ENCODE assay signal across 9 cellular contexts in genomic region chr1:155648207-155649147, GRCh38. TPM values are rescaled to one million over a fixed set of nuclear protein-coding genes. Genes with fewer than 3 reads are reported as not detected.
DNase-seq lines count a peak whose midpoint lies in the region; ATAC-seq and TF ChIP-seq lines count a peak whose summit lies in the region.
"Had no signal": no experiment of that assay in that cellular context is flagged by ENCODE, and none has a peak within 500 bp of the region (broad histone marks: within the 10 kb centered on the region; RNA-seq: fewer than 3 reads in every experiment).

No MANE protein-coding gene starts in this region.

- H3K4me1 ChIP-seq in Peyer's patch (no peaks in the 10 kb centered on the region), endodermal cell (ENCODE audit: control insufficient read depth, insufficient read depth, low read length) (no peaks in the 10 kb centered on the region)
- H3K4me1 ChIP-seq in CD8-positive, alpha-beta T cell (ENCODE audit: insufficient read depth, low read length), result no peaks in the 10 kb centered on the region

- DNase-seq in activated naive CD4-positive, alpha-beta T cell treated with anti-CD3 and anti-CD28 coated beads, Interleukin-2, amount 10 ng/mL, durations not matched to agents 7 days and 5 days, result no peak
- no peak for DNase-seq in activated naive CD4-positive, alpha-beta T cell treated with Interleukin-2 at 50 U/mL for 16 hours
- DNase-seq in Peyer's patch (peak in 1 of 3 donors; percentile 51), endodermal cell (no peak), myocyte (ENCODE audit: low read depth) (peak; percentile 87)
- DNase-seq in stimulated activated CD4-positive, alpha-beta T cell treated with anti-CD3 and anti-CD28 coated beads, Interleukin-4, amount 100 ng/mL, for 4 hours, result no peak
- no peak for DNase-seq in CD8-positive, alpha-beta T cell
- no peak for DNase-seq in stimulated activated effector memory CD8-positive, alpha-beta T cell treated with anti-CD3 and anti-CD28 coated beads, Interleukin-12 subunit alpha, Interleukin-12 subunit beta, amount 100 ng/mL, for 72 hours (ENCODE audit: low spot score in 2 of 2)
- DNase-seq: activated T-cell treated with anti-CD3 and anti-CD28 coated beads, Interleukin-2, amount 50 U/mL, for 72 hours had no signal

- H3K36me3 ChIP-seq in Peyer's patch (no peaks in the 10 kb centered on the region), endodermal cell (ENCODE audit: control insufficient read depth, insufficient read depth, low read length) (no peaks in the 10 kb centered on the region)
- H3K36me3 ChIP-seq in CD8-positive, alpha-beta T cell (ENCODE audit: insufficient read depth, low read length), result no peaks in the 10 kb centered on the region

- peak overlapping the region in 2 of 4 donors; percentile 38 to 60 for H3K27ac ChIP-seq in Peyer's patch
- peak overlapping the region; percentile 70 for H3K27ac ChIP-seq in endodermal cell (ENCODE audit: low read depth, low read length)
- H3K27ac ChIP-seq in CD8-positive, alpha-beta T cell (ENCODE audit: low read depth, low read length), result no peak overlapping the region

- peaks cover 16% of the 10 kb centered on the region for H3K27me3 Mint-ChIP-seq in activated naive CD4-positive, alpha-beta T cell treated with anti-CD3 and anti-CD28 coated beads, Interleukin-2, amount 10 ng/mL, durations not matched to agents 7 days and 5 days
- H3K27me3 Mint-ChIP-seq in endodermal cell (ENCODE audit: insufficient read depth), result peaks cover 9% of the 10 kb centered on the region
- H3K27me3 Mint-ChIP-seq in CD8-positive, alpha-beta T cell (ENCODE audit: low read depth), result no peaks in the 10 kb centered on the region

- WGBS in endodermal cell (ENCODE audit: insufficient coverage in 1 of 2, insufficient read length in 1 of 2), 2 experiments, result 48 to 69% methylated on average over 5 to 10 of the region's 11 CpGs

- H3K36me3 Mint-ChIP-seq in activated naive CD4-positive, alpha-beta T cell treated with anti-CD3 and anti-CD28 coated beads, Interleukin-2, amount 10 ng/mL, durations not matched to agents 7 days and 5 days, result no peaks in the 10 kb centered on the region
- H3K36me3 Mint-ChIP-seq in endodermal cell (ENCODE audit: low read depth), result no peaks in the 10 kb centered on the region
- H3K36me3 Mint-ChIP-seq in CD8-positive, alpha-beta T cell, result no peaks in the 10 kb centered on the region
- H3K36me3 Mint-ChIP-seq in stimulated activated effector memory CD8-positive, alpha-beta T cell treated with anti-CD3 and anti-CD28 coated beads, Interleukin-12 subunit alpha, Interleukin-12 subunit beta, amount 100 ng/mL, for 72 hours, result no peaks in the 10 kb centered on the region

- no peak overlapping the region for H3K9ac ChIP-seq in endodermal cell (ENCODE audit: extremely low read depth, low read length, poor library complexity, severe bottlenecking)

- H3K9me3 Mint-ChIP-seq in activated naive CD4-positive, alpha-beta T cell treated with anti-CD3 and anti-CD28 coated beads, Interleukin-2, amount 10 ng/mL, durations not matched to agents 7 days and 5 days, result peaks cover 6% of the 10 kb centered on the region
- peaks cover 32% of the 10 kb centered on the region for H3K9me3 Mint-ChIP-seq in endodermal cell
- no peaks in the 10 kb centered on the region for H3K9me3 Mint-ChIP-seq in CD8-positive, alpha-beta T cell
- peaks cover 2% of the 10 kb centered on the region for H3K9me3 Mint-ChIP-seq in stimulated activated effector memory CD8-positive, alpha-beta T cell treated with anti-CD3 and anti-CD28 coated beads, Interleukin-12 subunit alpha, Interleukin-12 subunit beta, amount 100 ng/mL, for 72 hours
- H3K9me3 Mint-ChIP-seq: activated T-cell treated with anti-CD3 and anti-CD28 coated beads, Interleukin-2, amount 50 U/mL, for 72 hours had no signal

- CTCF ChIA-PET in activated naive CD4-positive, alpha-beta T cell treated with anti-CD3 and anti-CD28 coated beads, Interleukin-2, amount 10 ng/mL, durations not matched to agents 7 days and 5 days (lab: Charles Lee), result interaction anchor here (0.6 to 1.3 kb wide), 3 partner anchors 10 to 397 kb away, joined by 3 read pairs; no protein-coding TSS in a partner anchor
- CTCF ChIA-PET in CD8-positive, alpha-beta T cell (lab: Charles Lee), result no interaction called here

- H3K4me1 Mint-ChIP-seq in activated naive CD4-positive, alpha-beta T cell treated with anti-CD3 and anti-CD28 coated beads, Interleukin-2, amount 10 ng/mL, durations not matched to agents 7 days and 5 days, result no peaks in the 10 kb centered on the region
- peaks cover 7% of the 10 kb centered on the region for H3K4me1 Mint-ChIP-seq in endodermal cell
- no peaks in the 10 kb centered on the region for H3K4me1 Mint-ChIP-seq in CD8-positive, alpha-beta T cell (ENCODE audit: low read depth)
- no peaks in the 10 kb centered on the region for H3K4me1 Mint-ChIP-seq in stimulated activated effector memory CD8-positive, alpha-beta T cell treated with anti-CD3 and anti-CD28 coated beads, Interleukin-12 subunit alpha, Interleukin-12 subunit beta, amount 100 ng/mL, for 72 hours

- peak in 4 of 6 experiments; percentile 18 to 70 (median 58) for TF ChIP-seq CTCF in Peyer's patch (IDR thresholded peaks at IDR 0.05)
- TF ChIP-seq CTCF in endodermal cell (conservative IDR thresholded peaks at IDR 0.05), result peak; percentile 67
- TF ChIP-seq CTCF in CD8-positive, alpha-beta T cell (IDR thresholded peaks at IDR 0.05), result no peak

- no peak overlapping the region for H3K4me3 Mint-ChIP-seq in activated naive CD4-positive, alpha-beta T cell treated with anti-CD3 and anti-CD28 coated beads, Interleukin-2, amount 10 ng/mL, durations not matched to agents 7 days and 5 days
- H3K4me3 Mint-ChIP-seq in endodermal cell, result no peak overlapping the region
- no peak overlapping the region for H3K4me3 Mint-ChIP-seq in CD8-positive, alpha-beta T cell
- H3K4me3 Mint-ChIP-seq in stimulated activated effector memory CD8-positive, alpha-beta T cell treated with anti-CD3 and anti-CD28 coated beads, Interleukin-12 subunit alpha, Interleukin-12 subunit beta, amount 100 ng/mL, for 72 hours, result no peak overlapping the region
- H3K4me3 Mint-ChIP-seq: activated T-cell treated with anti-CD3 and anti-CD28 coated beads, Interleukin-2, amount 50 U/mL, for 72 hours had no signal

- no peak for TF ChIP-seq POLR2A in Peyer's patch (IDR thresholded peaks at IDR 0.05)

- intact Hi-C loops in CD8-positive, alpha-beta T cell (cut with DNase I, micrococcal nuclease), result no loop called here

- H3K9me3 ChIP-seq in Peyer's patch, result no peaks in the 10 kb centered on the region
- H3K9me3 ChIP-seq in endodermal cell (ENCODE audit: control insufficient read depth, low read length), result peaks cover 20% of the 10 kb centered on the region
- H3K9me3 ChIP-seq in CD8-positive, alpha-beta T cell (ENCODE audit: low read length), result no peaks in the 10 kb centered on the region

- peak overlapping the region; percentile 22 for H3K27ac Mint-ChIP-seq in activated naive CD4-positive, alpha-beta T cell treated with anti-CD3 and anti-CD28 coated beads, Interleukin-2, amount 10 ng/mL, durations not matched to agents 7 days and 5 days
- H3K27ac Mint-ChIP-seq in endodermal cell, result peak overlapping the region; percentile 45
- no peak overlapping the region for H3K27ac Mint-ChIP-seq in CD8-positive, alpha-beta T cell
- no peak overlapping the region for H3K27ac Mint-ChIP-seq in stimulated activated effector memory CD8-positive, alpha-beta T cell treated with anti-CD3 and anti-CD28 coated beads, Interleukin-12 subunit alpha, Interleukin-12 subunit beta, amount 100 ng/mL, for 72 hours
- H3K27ac Mint-ChIP-seq: activated T-cell treated with anti-CD3 and anti-CD28 coated beads, Interleukin-2, amount 50 U/mL, for 72 hours had no signal

- no peaks in the 10 kb centered on the region for H3K27me3 ChIP-seq in Peyer's patch
- H3K27me3 ChIP-seq in endodermal cell (ENCODE audit: control insufficient read depth, insufficient read depth, low read length, poor library complexity, severe bottlenecking), result no peaks in the 10 kb centered on the region
- H3K27me3 ChIP-seq in CD8-positive, alpha-beta T cell (ENCODE audit: insufficient read depth, low read length), result no peaks in the 10 kb centered on the region

- no peak for ATAC-seq in CD8-positive, alpha-beta T cell
- no peak for ATAC-seq in stimulated activated effector memory CD8-positive, alpha-beta T cell treated with anti-CD3 and anti-CD28 coated beads, Interleukin-12 subunit alpha, Interleukin-12 subunit beta, amount 100 ng/mL, for 72 hours

- peak overlapping the region in 2 of 4 donors; percentile 33 for H3K4me3 ChIP-seq in Peyer's patch
- no peak overlapping the region for H3K4me3 ChIP-seq in endodermal cell (ENCODE audit: low read length)
- no peak overlapping the region for H3K4me3 ChIP-seq in CD8-positive, alpha-beta T cell (ENCODE audit: low read depth, low read length)

- POLR2A ChIA-PET in CD8-positive, alpha-beta T cell (lab: Charles Lee), result no interaction called here

RNA-seq across cellular contexts. Expression of gene MSTO1, which starts 38.5 kb away (rescaled TPM):
- total RNA-seq in Peyer's patch, result 10 to 100 TPM in 3 of 4 donors, 1 to 10 TPM in 1; 6.8 to 52.0 (median 26.7) TPM
- 10 to 100 TPM; 57.0 to 74.7 TPM for total RNA-seq in endodermal cell
- 56.1 TPM for polyA plus RNA-seq in endodermal cell (2013, experiment 1 of 2)
- polyA plus RNA-seq in endodermal cell (2013, experiment 2 of 2), result 45.9 TPM
- 18.9 and 19.4 TPM in 2 replicates for total RNA-seq in myocyte
- polyA plus RNA-seq in myocyte (2012), result 48.1 TPM
- 10 to 100 TPM; 66.4 to 70.2 TPM for total RNA-seq in CD8-positive, alpha-beta T cell

RNA-seq across cellular contexts. Expression of gene YY1AP1, which starts 40.1 kb away (rescaled TPM):
- total RNA-seq in Peyer's patch (100 to 1,000 TPM in 2 of 4 donors, 10 to 100 TPM in 2; 64.5 to 144 (median 84.3) TPM), endodermal cell (10 to 100 TPM; 44.2 to 45.8 TPM), myocyte (34.5 and 45.7 TPM in 2 replicates)
- 48.3 TPM for polyA plus RNA-seq in endodermal cell (2013, experiment 1 of 2)
- 44.9 TPM for polyA plus RNA-seq in endodermal cell (2013, experiment 2 of 2)
- 34.9 TPM for polyA plus RNA-seq in myocyte (2012)
- 100 to 1,000 TPM; 122 to 138 TPM for total RNA-seq in CD8-positive, alpha-beta T cell

RNA-seq across cellular contexts. Expression of gene DAP3, which starts 40.4 kb away (rescaled TPM):
- total RNA-seq in Peyer's patch (100 to 1,000 TPM in 3 of 4 donors, 10 to 100 TPM in 1; 72.8 to 160 (median 153) TPM), endodermal cell (100 to 1,000 TPM; 107 to 112 TPM), myocyte (80.0 and 122 TPM in 2 replicates)
- polyA plus RNA-seq in endodermal cell (2013, experiment 1 of 2), result 89.6 TPM
- polyA plus RNA-seq in endodermal cell (2013, experiment 2 of 2), result 82.4 TPM
- 87.9 TPM for polyA plus RNA-seq in myocyte (2012)
- 10 to 100 TPM; 88.8 to 96.1 TPM for total RNA-seq in CD8-positive, alpha-beta T cell

Comparison
In these comparisons a context has a peak if more than half of its experiments do, and no peak if none do; other contexts are left out.
1. H3K27ac Mint-ChIP-seq: peak in activated naive CD4-positive, alpha-beta T cell treated with anti-CD3 and anti-CD28 coated beads, Interleukin-2, amount 10 ng/mL, durations not matched to agents 7 days and 5 days (single experiment) and endodermal cell (single experiment); none in CD8-positive, alpha-beta T cell (single experiment) and stimulated activated effector memory CD8-positive, alpha-beta T cell treated with anti-CD3 and anti-CD28 coated beads, Interleukin-12 subunit alpha, Interleukin-12 subunit beta, amount 100 ng/mL, for 72 hours (single experiment).